Comparison of ENCODE assay signal across 16 cellular contexts in genomic region chr17:35790826-35791225, GRCh38. TPM values are rescaled to one million over a fixed set of nuclear protein-coding genes. Genes with fewer than 3 reads are reported as not detected.
DNase-seq lines count a peak whose midpoint lies in the region; ATAC-seq and TF ChIP-seq lines count a peak whose summit lies in the region.
"Had no signal": no experiment of that assay in that cellular context is flagged by ENCODE, and none has a peak within 500 bp of the region (broad histone marks: within the 10 kb centered on the region; RNA-seq: fewer than 3 reads in every experiment).

No MANE protein-coding gene starts in this region.

- CTCF ChIA-PET in HCT116 (lab: Charles Lee) (no interaction called here), RWPE1 (lab: Yijun Ruan, JAX) (no interaction called here)

- POLR2A ChIA-PET in HCT116 (lab: Charles Lee) = no interaction called here
- POLR2A ChIA-PET in RWPE1 (lab: Yijun Ruan, JAX; ENCODE audit: low non-redundant PET) = no interaction called here

- TF ChIP-seq POLR2A in HCT116 (IDR thresholded peaks at IDR 0.05; ENCODE audit: borderline replicate concordance, extremely low read depth, insufficient read depth, insufficient read length) = no peak
- TF ChIP-seq POLR2A in esophagus muscularis mucosa (IDR thresholded peaks at IDR 0.05; ENCODE audit: low read depth) = no peak
- TF ChIP-seq POLR2A in sigmoid colon (IDR thresholded peaks at IDR 0.05) = no peak

- no peak for TF ChIP-seq CTCF in HCT116 (IDR thresholded peaks at IDR 0.05 in 2 of 3, conservative IDR thresholded peaks at IDR 0.05 in 1 of 3; ENCODE audit: borderline replicate concordance in 1 of 3, insufficient read depth in 1 of 3, low read depth in 2 of 3, low read length in 2 of 3)
- no peak for TF ChIP-seq CTCF in RWPE1 (conservative IDR thresholded peaks at IDR 0.05; ENCODE audit: low read depth)
- no peak for TF ChIP-seq CTCF in esophagus muscularis mucosa (IDR thresholded peaks at IDR 0.05)
- no peak for TF ChIP-seq CTCF in sigmoid colon (IDR thresholded peaks at IDR 0.05)

- no peak for DNase-seq in HCT116 (ENCODE audit: low read depth, low spot score)
- DNase-seq in RWPE1 (ENCODE audit: low spot score) = no peak
- DNase-seq in esophagus muscularis mucosa (ENCODE audit: extremely low spot score) = no peak
- DNase-seq in sigmoid colon = peak; percentile 20
- no peak for DNase-seq in UCSD-AML1 (lab: John Stamatoyannopoulos, UW; ENCODE audit: unreplicated experiment)
- DNase-seq: CD8-positive, alpha-beta memory T cell; DMS 273 treated with DMSO at 0.1 percent for 48 hours; NCI-H1105; NCI-H187; NCI-H510A; SJCRH30 had no signal

- RAD21 ChIA-PET in HCT116 (lab: Charles Lee; ENCODE audit: low non-redundant PET in 1 of 2, low total read pairs in 2 of 2, uncharacterized antibody in 2 of 2, unreplicated experiment in 2 of 2) = no interaction called here

- no peak overlapping the region for H2AFZ ChIP-seq in HCT116 (ENCODE audit: low read depth, low read length, poor library complexity, severe bottlenecking)

- H3K79me2 ChIP-seq in HCT116 (ENCODE audit: insufficient read depth, low read length) = no peaks in the 10 kb centered on the region

- H3K4me1 ChIP-seq in HCT116 (ENCODE audit: control insufficient read depth in 1 of 2, insufficient read depth in 2 of 2, low read length in 2 of 2) = peaks cover 10 to 57% of the 10 kb centered on the region in 2 experiments
- peaks cover 30 to 94% (median 93%) of the 10 kb centered on the region in 4 donors for H3K4me1 ChIP-seq in esophagus muscularis mucosa
- peaks cover 0 to 82% (median 70%) of the 10 kb centered on the region in 4 donors for H3K4me1 ChIP-seq in sigmoid colon
- H3K4me1 ChIP-seq: HAP-1, SJCRH30 had no signal

- H3K36me3 ChIP-seq in HCT116 (ENCODE audit: control insufficient read depth in 1 of 2, insufficient read depth in 2 of 2, low read length in 2 of 2) = no peaks in the 10 kb centered on the region
- no peaks in the 10 kb centered on the region for H3K36me3 ChIP-seq in esophagus muscularis mucosa
- no peaks in the 10 kb centered on the region for H3K36me3 ChIP-seq in sigmoid colon
- H3K36me3 ChIP-seq: HAP-1, SJCRH30 had no signal

- H3K4me3 ChIP-seq in HCT116 (replicated peaks in 1 of 2; ENCODE audit: low read depth in 1 of 2, low read length in 2 of 2) (0 out of 4 replicates have a peak overlapping the region, but pooled peaks of 1 of the 2 experiments have one; percentile 13), esophagus muscularis mucosa (no peak overlapping the region), sigmoid colon (no peak overlapping the region)
- H3K4me3 ChIP-seq: HAP-1, SJCRH30 had no signal

- H3K9ac ChIP-seq in HCT116 (ENCODE audit: low read length) = no peak overlapping the region

- intact Hi-C loops in HCT116 (cut with micrococcal nuclease) = loop anchor here (1.0 kb wide), 1 partner anchor 14 kb away; no protein-coding TSS in a partner anchor
- intact Hi-C loops in esophagus muscularis mucosa (cut with DNase I) = no loop called here
- intact Hi-C loops in sigmoid colon (cut with DNase I) = no loop called here

- 100% methylated on average over 3 of the region's 3 CpGs for WGBS in esophagus muscularis mucosa
- 67 to 92% methylated on average over 3 of the region's 3 CpGs for WGBS in sigmoid colon, 2 donors

- no peak for ATAC-seq in HCT116
- no peak for ATAC-seq in GM21381 (IDR thresholded peaks at IDR 0.05; ENCODE audit: unreplicated experiment)
- no peak for ATAC-seq in GM18858 (IDR thresholded peaks at IDR 0.05; ENCODE audit: unreplicated experiment)

- H3K4me2 ChIP-seq in HCT116 (ENCODE audit: low read length) = peak overlapping the region; percentile 61

- H3K27me3 ChIP-seq in HCT116 (ENCODE audit: insufficient read depth, low read length) (no peaks in the 10 kb centered on the region), esophagus muscularis mucosa (peaks cover 0 to 3% (median 0%) of the 10 kb centered on the region in 4 donors), sigmoid colon (no peaks in the 10 kb centered on the region)

- no peak for TF ChIP-seq RAD21 in HCT116 (IDR thresholded peaks at IDR 0.05; ENCODE audit: low read depth)

- TF ChIP-seq EP300 in esophagus muscularis mucosa (IDR thresholded peaks at IDR 0.05) (no peak), sigmoid colon (IDR thresholded peaks at IDR 0.05) (no peak)

- H3K9me2 ChIP-seq in HCT116 (ENCODE audit: insufficient read depth) = no peaks in the 10 kb centered on the region

- no TSS peak for BruUV-seq in HCT116 (replicated peaks; lab: Mats Ljungman, UMichigan)

- H3K27ac ChIP-seq in HCT116 (ENCODE audit: low read depth, low read length) = no peak overlapping the region
- peak overlapping the region; percentile 76 for H3K27ac ChIP-seq in RWPE1
- H3K27ac ChIP-seq in esophagus muscularis mucosa (replicated peaks in 1 of 4) = peak overlapping the region; percentile 16 to 82 (median 32)
- H3K27ac ChIP-seq in sigmoid colon = peak overlapping the region in 2 of 4 donors; percentile 77 to 80
- H3K27ac ChIP-seq: SJCRH30 had no signal

- no peaks in the 10 kb centered on the region for H3K9me3 ChIP-seq in HCT116 (ENCODE audit: control insufficient read depth in 1 of 2, insufficient read depth in 1 of 2, low read depth in 1 of 2, low read length in 2 of 2)
- no peaks in the 10 kb centered on the region for H3K9me3 ChIP-seq in esophagus muscularis mucosa
- H3K9me3 ChIP-seq in sigmoid colon = no peaks in the 10 kb centered on the region
- H3K9me3 ChIP-seq: HAP-1, SJCRH30 had no signal

- no peaks in the 10 kb centered on the region for H4K20me1 ChIP-seq in HCT116 (ENCODE audit: insufficient read depth)

TF ChIP-seq in HCT116, 20 proteins besides CTCF, POLR2A, EP300 and RAD21:
- TF ChIP-seq JUND (IDR thresholded peaks at IDR 0.05) (peak; percentile 24; the same call in 1 of the 2 replicates), SP1 (IDR thresholded peaks at IDR 0.05; ENCODE audit: low read depth) (peak; percentile 38; the same call in 1 of the 2 replicates), CEBPB (IDR thresholded peaks at IDR 0.05; ENCODE audit: low read depth) (no peak)

RNA-seq across cellular contexts. Expression of gene MMP28, which starts 4.6 kb away (rescaled TPM):
- total RNA-seq in HCT116 (2021; ENCODE audit: unreplicated experiment) (2.6 TPM), esophagus muscularis mucosa (100 to 1,000 TPM in 2 of 4 donors, 10 to 100 TPM in 2; 75.5 to 150 (median 116) TPM), sigmoid colon (10 to 100 TPM; 15.8 to 60.8 (median 40.5) TPM)
- 1.4 and 1.5 TPM in 2 replicates for polyA plus RNA-seq in HCT116 (2012)
- polyA plus RNA-seq in sigmoid colon = 10 to 100 TPM; 24.0 to 52.9 (median 30.3) TPM
- total RNA-seq: CD8-positive, alpha-beta memory T cell; SJCRH30 had no signal
- polyA plus RNA-seq: CD8-positive, alpha-beta memory T cell had no signal

RNA-seq across cellular contexts. Expression of gene TAF15, which starts 18.5 kb away (rescaled TPM):
- 346 TPM for total RNA-seq in HCT116 (2021; ENCODE audit: unreplicated experiment)
- polyA plus RNA-seq in HCT116 (2012) = 309 and 338 TPM in 2 replicates
- 100 to 1,000 TPM in 3 of 4 donors, 10 to 100 TPM in 1; 93.8 to 140 (median 122) TPM for total RNA-seq in esophagus muscularis mucosa
- total RNA-seq in sigmoid colon = 10 to 100 TPM; 58.1 to 85.9 (median 71.3) TPM
- 100 to 1,000 TPM in 1 of 3 donors, 10 to 100 TPM in 2; 55.9 to 147 (median 58.7) TPM for polyA plus RNA-seq in sigmoid colon

RNA-seq across cellular contexts. Expression of gene C17orf50, which starts 30.1 kb away (rescaled TPM):
- not detected for total RNA-seq in HCT116 (2021; ENCODE audit: unreplicated experiment)
- polyA plus RNA-seq in HCT116 (2012) = 0.15 TPM in 1 of 2 replicates, not detected in the other
- total RNA-seq in esophagus muscularis mucosa = not detected
- total RNA-seq in sigmoid colon = not detected
- under 1 TPM in 1 of 3 donors, not detected in 2; 0.07 TPM for polyA plus RNA-seq in sigmoid colon
- total RNA-seq: CD8-positive, alpha-beta memory T cell; SJCRH30 had no signal
- polyA plus RNA-seq: AG04450; BJ; CD8-positive, alpha-beta memory T cell had no signal

RNA-seq across cellular contexts. Expression of gene GAS2L2, which starts 37.8 kb away (rescaled TPM):
- total RNA-seq in HCT116 (2021; ENCODE audit: unreplicated experiment) = not detected
- not detected in 2 replicates for polyA plus RNA-seq in HCT116 (2012)
- under 1 TPM; 0.42 to 0.80 (median 0.48) TPM for total RNA-seq in esophagus muscularis mucosa
- total RNA-seq in sigmoid colon = not detected
- polyA plus RNA-seq in sigmoid colon = under 1 TPM in 1 of 3 donors, not detected in 2; 0.06 TPM
- total RNA-seq: SJCRH30 had no signal
- polyA plus RNA-seq: AG04450; BJ; CD8-positive, alpha-beta memory T cell had no signal

RNA-seq across cellular contexts. Expression of gene RASL10B, which starts 59.4 kb away (rescaled TPM):
- total RNA-seq in HCT116 (2021; ENCODE audit: unreplicated experiment) (0.15 TPM), esophagus muscularis mucosa (10 to 100 TPM; 10.3 to 28.1 (median 17.4) TPM), sigmoid colon (1 to 10 TPM; 3.6 to 5.5 (median 3.8) TPM)
- polyA plus RNA-seq in HCT116 (2012) = not detected in 2 replicates
- 1 to 10 TPM in 1 of 3 donors, under 1 TPM in 1, not detected in 1; 0.60 to 1.8 TPM for polyA plus RNA-seq in sigmoid colon
